In genomic region chr14:102694530-102695171, GRCh38 we compare ENCODE assay signal across 8 cellular contexts.
A peak's percentile ranks its signal among the peaks of the same experiment; 100 is the strongest.
DNase-seq lines count a peak whose midpoint lies in the region; ATAC-seq, FAIRE-seq and TF ChIP-seq lines count a peak whose summit lies in the region.

No MANE protein-coding gene starts in this region.

- H3K4me2 ChIP-seq in Karpas-422 (ENCODE audit: low read depth, low read length, poor library complexity, severe bottlenecking): peak overlapping the region; percentile 67

- no peak for TF ChIP-seq EP300 in gastroesophageal sphincter (IDR thresholded peaks at IDR 0.05)
- TF ChIP-seq EP300 in ovary (IDR thresholded peaks at IDR 0.05): no peak

- no peak for FAIRE-seq in urothelium cell line (lab: Jason Lieb, UNC)

- H4K20me1 ChIP-seq in Karpas-422 (ENCODE audit: insufficient read depth, low read depth, low read length): no peaks in the 10 kb centered on the region

- TF ChIP-seq POLR2A in gastroesophageal sphincter (IDR thresholded peaks at IDR 0.05) (no peak), ovary (IDR thresholded peaks at IDR 0.05) (no peak)

- in situ Hi-C loops in Panc1 (cut with HindIII; ENCODE audit: low pct_unique_long_range_greater_than_20kb, low sequenced_read_pairs): no loop called here

- H3K4me3 ChIP-seq in Karpas-422 (ENCODE audit: low read length) (peak overlapping the region; percentile 14; the same call in 1 of the 2 replicates), Panc1 (ENCODE audit: low read depth in 2 of 2, low read length in 2 of 2) (no peak overlapping the region), gastroesophageal sphincter (no peak overlapping the region), ovary (no peak overlapping the region)

- WGBS in gastroesophageal sphincter (ENCODE audit: low coverage in 1 of 2), 2 donors: 20 to 22% methylated on average over 7 to 8 of the region's 8 CpGs
- WGBS in ovary, 3 donors: 21 to 24% (median 23%) methylated on average over 8 of the region's 8 CpGs

- ATAC-seq in Panc1 (peak; percentile 77; the same call in 1 of the 2 replicates), gastroesophageal sphincter (peak; percentile 55), GM21619 (IDR thresholded peaks at IDR 0.05; ENCODE audit: unreplicated experiment) (no peak)

- peaks cover 71% of the 10 kb centered on the region for H3K4me1 ChIP-seq in Karpas-422 (ENCODE audit: low read length)
- peaks cover 28% of the 10 kb centered on the region for H3K4me1 ChIP-seq in Panc1 (ENCODE audit: control insufficient read depth, insufficient read depth, low read length)
- peaks cover 0 to 47% (median 6%) of the 10 kb centered on the region in 3 donors for H3K4me1 ChIP-seq in gastroesophageal sphincter
- H3K4me1 ChIP-seq in ovary (ENCODE audit: insufficient read depth): peaks cover 1% of the 10 kb centered on the region

- H3K27ac ChIP-seq in Karpas-422 (ENCODE audit: low read length): peak overlapping the region; percentile 89
- H3K27ac ChIP-seq in Panc1 (ENCODE audit: low read length): 0 out of 2 replicates have a peak overlapping the region, but pooled peaks have one; percentile 12
- H3K27ac ChIP-seq in gastroesophageal sphincter: no peak overlapping the region
- H3K27ac ChIP-seq in ovary: no peak overlapping the region

- H3K79me2 ChIP-seq in Karpas-422 (ENCODE audit: low read length): peaks cover 91% of the 10 kb centered on the region

- POLR2A ChIA-PET in Panc1 (lab: Charles Lee): interaction anchor here (0.5 kb wide), 1 partner anchor 38 kb away, joined by 15 read pairs; no protein-coding TSS in a partner anchor

- H3K27me3 ChIP-seq in Karpas-422 (ENCODE audit: low read length) (no peaks in the 10 kb centered on the region), Panc1 (ENCODE audit: control insufficient read depth, insufficient read depth, low read length) (no peaks in the 10 kb centered on the region), gastroesophageal sphincter (no peaks in the 10 kb centered on the region), ovary (no peaks in the 10 kb centered on the region)

- intact Hi-C loops in Panc1 (cut with micrococcal nuclease; ENCODE audit: unreplicated experiment) (no loop called here), ovary (cut with DNase I) (loop anchor here in 3 of 4 donors (5.0 to 10.0 kb wide), 3 partner anchors 220 to 230 kb away; partner anchors contain the start of gene AMN (in 1 of the 3))

- H3K36me3 ChIP-seq in Karpas-422 (ENCODE audit: insufficient read depth, low read length) (0 out of 2 replicates have a peak, but pooled peaks cover 5% of the 10 kb centered on the region), Panc1 (ENCODE audit: control insufficient read depth, insufficient read depth, low read length) (no peaks in the 10 kb centered on the region), gastroesophageal sphincter (no peaks in the 10 kb centered on the region), ovary (no peaks in the 10 kb centered on the region)

- no peaks in the 10 kb centered on the region for H3K9me2 ChIP-seq in Karpas-422 (replicated peaks; ENCODE audit: insufficient read depth, low read length)

- H3K9me3 ChIP-seq in Karpas-422 (ENCODE audit: low read length) (no peaks in the 10 kb centered on the region), Panc1 (ENCODE audit: control insufficient read depth, insufficient read depth, low read depth, low read length) (no peaks in the 10 kb centered on the region), gastroesophageal sphincter (no peaks in the 10 kb centered on the region), ovary (no peaks in the 10 kb centered on the region)

- DNase-seq in DMS79 treated with DMSO at 0.1 percent for 48 hours (lab: John Stamatoyannopoulos, UW) (peak; percentile 86), Karpas-422 (peak; percentile 97), Panc1 (ENCODE audit: low read depth, low spot score) (peak; percentile 39), ovary (peak; percentile 37 to 74 (median 44)), urothelium cell line (ENCODE audit: low spot score) (peak; percentile 49)
- peak; percentile 2 for DNase-seq in activated T-helper 9 cell treated with anti-CD3 and anti-CD28 coated beads, Interleukin-2, amount 50 U/mL, for 16 hours (ENCODE audit: low read depth)

- H2AFZ ChIP-seq in Karpas-422 (ENCODE audit: low read length): no peak overlapping the region

- TF ChIP-seq CTCF in Panc1 (IDR thresholded peaks at IDR 0.05) (peak; percentile 72), gastroesophageal sphincter (IDR thresholded peaks at IDR 0.05) (peak; percentile 60 to 76 (median 74)), ovary (IDR thresholded peaks at IDR 0.05) (peak; percentile 53 to 71 (median 62))

- BruUV-seq in Panc1 (replicated peaks; lab: Mats Ljungman, UMichigan): no TSS peak

- CTCF ChIA-PET in Panc1 (lab: Charles Lee): interaction anchor here (0.7 to 1.4 kb wide), 4 partner anchors 15 to 170 kb away, joined by 3 to 7 read pairs (median 4); no protein-coding TSS in a partner anchor

- peak overlapping the region; percentile 51 for H3K9ac ChIP-seq in Karpas-422 (ENCODE audit: low read length)

Comparison
In these comparisons a context has a peak if more than half of its experiments do, and no peak if none do; other contexts are left out.
1. DNase-seq: peak in every context shown above with its lines; median percentile 97 in Karpas-422; 86 in DMS79 treated with DMSO at 0.1 percent for 48 hours; 49 in urothelium cell line; 44 in ovary; 39 in Panc1; 2 in activated T-helper 9 cell treated with anti-CD3 and anti-CD28 coated beads, Interleukin-2, amount 50 U/mL, for 16 hours.
2. H3K27ac ChIP-seq: peak in Karpas-422 (single experiment) and Panc1 (single experiment); none in gastroesophageal sphincter (0 of 4) and ovary (0 of 2).
3. Peak in every context shown above with its lines, with median percentiles within 50 percentile points of each other: CTCF ChIP-seq.